Comparison of ENCODE assay signal across 8 cellular contexts in the genomic region with DNA sequence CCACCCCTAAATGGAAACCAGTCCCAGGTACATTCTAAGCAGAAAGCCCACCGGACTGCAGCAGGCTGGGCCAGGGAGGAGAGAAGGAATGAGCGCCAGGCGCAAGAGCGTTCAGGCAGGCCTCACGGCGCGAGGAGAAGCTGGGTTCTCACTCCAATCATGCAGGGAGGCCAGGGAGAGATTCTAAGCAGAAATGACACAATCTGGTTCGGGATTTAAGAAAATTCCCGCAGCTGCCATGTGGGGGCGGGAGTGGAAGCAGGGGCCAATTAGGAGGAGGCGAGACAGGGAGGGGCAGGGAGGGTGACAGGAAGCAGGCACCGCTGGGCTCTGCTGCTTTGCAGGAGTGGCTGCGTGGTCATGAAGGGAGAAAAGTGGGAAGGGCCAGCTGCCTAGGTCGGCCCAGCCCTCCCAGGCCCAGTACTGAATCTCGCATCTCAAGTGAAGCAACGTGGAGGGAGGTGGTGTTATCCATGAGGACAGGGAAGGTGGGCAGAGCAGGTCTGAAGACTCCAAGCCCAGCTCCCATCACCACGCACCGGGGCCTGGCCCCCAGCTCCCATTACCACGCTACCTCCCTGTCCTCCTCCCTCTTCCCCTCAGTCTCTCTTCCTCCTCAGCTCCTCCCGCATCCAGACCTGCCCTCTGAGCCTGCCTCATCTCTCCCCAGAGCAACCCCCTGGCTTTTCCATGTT. TPM values are rescaled to one million over a fixed set of nuclear protein-coding genes. Genes with fewer than 3 reads are reported as not detected.
DNase-seq lines count a peak whose midpoint lies in the region; ATAC-seq and TF ChIP-seq lines count a peak whose summit lies in the region.

No MANE protein-coding gene starts in this region.

- H3K4me3 ChIP-seq in breast epithelium: peak overlapping the region in 1 of 3 donors; percentile 2

- ATAC-seq in omental fat pad (ENCODE audit: low FRiP score): peak; percentile 84

- TF ChIP-seq POLR2A in breast epithelium (IDR thresholded peaks at IDR 0.05): no peak

- H3K27ac ChIP-seq in breast epithelium: peak overlapping the region in 1 of 2 donors; percentile 59

- DNase-seq in ELR (ENCODE audit: low read depth): peak; percentile 23
- peak; percentile 75 for DNase-seq in NCI-H69 (lab: John Stamatoyannopoulos, UW)
- DNase-seq in fibroblast of gingiva (ENCODE audit: low read depth): peak; percentile 26
- DNase-seq in omental fat pad (ENCODE audit: low spot score): no peak
- no peak for DNase-seq in epidermal melanocyte (ENCODE audit: insufficient read length, low spot score)
- DNase-seq in breast epithelium (ENCODE audit: low spot score in 2 of 2): no peak
- DNase-seq in NCI-H1048 (lab: John Stamatoyannopoulos, UW): no peak
- no peak for DNase-seq in NCI-H187 (lab: John Stamatoyannopoulos, UW)

- H3K4me1 ChIP-seq in breast epithelium: no peaks in the 10 kb centered on the region

- no peaks in the 10 kb centered on the region for H3K9me3 ChIP-seq in breast epithelium

- intact Hi-C loops in breast epithelium (cut with DNase I; ENCODE audit: low total_unique reads): no loop called here

- H3K27me3 ChIP-seq in breast epithelium: no peaks in the 10 kb centered on the region

- TF ChIP-seq CTCF in omental fat pad (IDR thresholded peaks at IDR 0.05) (no peak), breast epithelium (IDR thresholded peaks at IDR 0.05) (no peak)

- no peaks in the 10 kb centered on the region for H3K36me3 ChIP-seq in breast epithelium

RNA-seq across cellular contexts. Expression of a gene that starts 11.8 kb away (rescaled TPM):
- total RNA-seq in omental fat pad (10 to 100 TPM; 13.7 to 29.3 (median 18.6) TPM), breast epithelium (10 to 100 TPM in 2 of 3 donors, 1 to 10 TPM in 1; 7.0 to 18.7 (median 18.1) TPM)

Comparison
In these comparisons a context has a peak if more than half of its experiments do, and no peak if none do; other contexts are left out.
1. DNase-seq: peak in ELR (single experiment), NCI-H69 (single experiment) and fibroblast of gingiva (single experiment); none in omental fat pad (single experiment), epidermal melanocyte (single experiment), breast epithelium (0 of 2), NCI-H1048 (single experiment) and NCI-H187 (0 of 2).